Comparison of ENCODE assay signal across 1 cellular context in the genomic region with DNA sequence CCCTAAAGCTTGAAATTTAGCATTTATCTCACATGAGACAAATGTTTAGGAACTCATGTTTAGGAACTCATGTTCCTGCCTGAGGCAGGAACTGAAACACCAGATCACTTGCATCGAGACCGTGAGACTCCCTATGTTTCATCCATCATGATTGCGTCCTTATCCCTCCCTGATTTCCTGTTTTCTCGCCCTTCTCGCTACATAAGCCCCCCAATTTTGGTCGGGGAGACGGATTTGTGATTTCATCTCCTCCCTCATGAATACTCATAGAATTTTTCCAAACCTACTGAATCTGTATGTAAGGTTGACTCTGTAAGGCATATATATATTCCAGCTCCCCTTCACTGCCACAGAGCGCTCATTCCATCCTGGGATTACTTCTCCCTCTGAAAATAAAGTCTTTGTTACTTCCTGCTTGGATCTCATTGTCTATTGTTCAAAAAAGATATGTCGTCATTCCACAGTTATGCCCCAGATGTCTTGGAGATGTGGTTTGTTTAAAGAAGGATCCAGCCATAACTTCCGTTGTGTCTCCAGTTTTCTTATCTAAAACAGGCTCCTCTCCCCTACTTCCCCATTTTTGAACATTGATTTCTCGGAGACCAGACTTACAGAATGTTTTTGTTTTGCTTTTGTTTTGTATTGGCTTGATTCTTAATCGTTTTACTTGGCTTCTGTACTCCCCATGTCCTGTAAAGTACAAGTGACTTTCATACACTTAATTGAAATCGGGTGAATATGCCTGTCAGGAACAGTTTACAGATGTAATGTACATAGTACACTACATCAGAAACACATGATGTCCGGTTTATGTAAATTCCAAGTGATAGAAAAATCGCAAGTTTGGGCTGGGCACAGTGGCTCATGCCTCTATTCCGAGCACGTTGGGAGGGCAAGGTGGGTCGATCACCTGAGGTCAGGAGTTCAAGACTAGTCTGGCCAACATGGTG.
TF ChIP-seq lines count a peak whose summit lies in the region.

No MANE protein-coding gene starts in this region.

TF ChIP-seq in GM12878, 131 proteins besides CTCF, POLR2A, EP300 and RAD21 (continued from another document and continues in another):
- TF ChIP-seq, protein P1, sequence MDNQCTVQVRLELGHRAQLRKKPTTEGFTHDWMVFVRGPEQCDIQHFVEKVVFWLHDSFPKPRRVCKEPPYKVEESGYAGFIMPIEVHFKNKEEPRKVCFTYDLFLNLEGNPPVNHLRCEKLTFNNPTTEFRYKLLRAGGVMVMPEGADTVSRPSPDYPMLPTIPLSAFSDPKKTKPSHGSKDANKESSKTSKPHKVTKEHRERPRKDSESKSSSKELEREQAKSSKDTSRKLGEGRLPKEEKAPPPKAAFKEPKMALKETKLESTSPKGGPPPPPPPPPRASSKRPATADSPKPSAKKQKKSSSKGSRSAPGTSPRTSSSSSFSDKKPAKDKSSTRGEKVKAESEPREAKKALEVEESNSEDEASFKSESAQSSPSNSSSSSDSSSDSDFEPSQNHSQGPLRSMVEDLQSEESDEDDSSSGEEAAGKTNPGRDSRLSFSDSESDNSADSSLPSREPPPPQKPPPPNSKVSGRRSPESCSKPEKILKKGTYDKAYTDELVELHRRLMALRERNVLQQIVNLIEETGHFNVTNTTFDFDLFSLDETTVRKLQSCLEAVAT (IDR thresholded peaks at IDR 0.05), result peak; percentile 32; the same call in 1 of the 2 replicates
- TF ChIP-seq, protein P2, sequence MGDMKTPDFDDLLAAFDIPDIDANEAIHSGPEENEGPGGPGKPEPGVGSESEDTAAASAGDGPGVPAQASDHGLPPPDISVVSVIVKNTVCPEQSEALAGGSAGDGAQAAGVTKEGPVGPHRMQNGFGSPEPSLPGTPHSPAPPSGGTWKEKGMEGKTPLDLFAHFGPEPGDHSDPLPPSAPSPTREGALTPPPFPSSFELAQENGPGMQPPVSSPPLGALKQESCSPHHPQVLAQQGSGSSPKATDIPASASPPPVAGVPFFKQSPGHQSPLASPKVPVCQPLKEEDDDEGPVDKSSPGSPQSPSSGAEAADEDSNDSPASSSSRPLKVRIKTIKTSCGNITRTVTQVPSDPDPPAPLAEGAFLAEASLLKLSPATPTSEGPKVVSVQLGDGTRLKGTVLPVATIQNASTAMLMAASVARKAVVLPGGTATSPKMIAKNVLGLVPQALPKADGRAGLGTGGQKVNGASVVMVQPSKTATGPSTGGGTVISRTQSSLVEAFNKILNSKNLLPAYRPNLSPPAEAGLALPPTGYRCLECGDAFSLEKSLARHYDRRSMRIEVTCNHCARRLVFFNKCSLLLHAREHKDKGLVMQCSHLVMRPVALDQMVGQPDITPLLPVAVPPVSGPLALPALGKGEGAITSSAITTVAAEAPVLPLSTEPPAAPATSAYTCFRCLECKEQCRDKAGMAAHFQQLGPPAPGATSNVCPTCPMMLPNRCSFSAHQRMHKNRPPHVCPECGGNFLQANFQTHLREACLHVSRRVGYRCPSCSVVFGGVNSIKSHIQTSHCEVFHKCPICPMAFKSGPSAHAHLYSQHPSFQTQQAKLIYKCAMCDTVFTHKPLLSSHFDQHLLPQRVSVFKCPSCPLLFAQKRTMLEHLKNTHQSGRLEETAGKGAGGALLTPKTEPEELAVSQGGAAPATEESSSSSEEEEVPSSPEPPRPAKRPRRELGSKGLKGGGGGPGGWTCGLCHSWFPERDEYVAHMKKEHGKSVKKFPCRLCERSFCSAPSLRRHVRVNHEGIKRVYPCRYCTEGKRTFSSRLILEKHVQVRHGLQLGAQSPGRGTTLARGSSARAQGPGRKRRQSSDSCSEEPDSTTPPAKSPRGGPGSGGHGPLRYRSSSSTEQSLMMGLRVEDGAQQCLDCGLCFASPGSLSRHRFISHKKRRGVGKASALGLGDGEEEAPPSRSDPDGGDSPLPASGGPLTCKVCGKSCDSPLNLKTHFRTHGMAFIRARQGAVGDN (IDR thresholded peaks at IDR 0.05), result peak; percentile 49; the same call in 1 of the 2 replicates
- TF ChIP-seq, protein P3, sequence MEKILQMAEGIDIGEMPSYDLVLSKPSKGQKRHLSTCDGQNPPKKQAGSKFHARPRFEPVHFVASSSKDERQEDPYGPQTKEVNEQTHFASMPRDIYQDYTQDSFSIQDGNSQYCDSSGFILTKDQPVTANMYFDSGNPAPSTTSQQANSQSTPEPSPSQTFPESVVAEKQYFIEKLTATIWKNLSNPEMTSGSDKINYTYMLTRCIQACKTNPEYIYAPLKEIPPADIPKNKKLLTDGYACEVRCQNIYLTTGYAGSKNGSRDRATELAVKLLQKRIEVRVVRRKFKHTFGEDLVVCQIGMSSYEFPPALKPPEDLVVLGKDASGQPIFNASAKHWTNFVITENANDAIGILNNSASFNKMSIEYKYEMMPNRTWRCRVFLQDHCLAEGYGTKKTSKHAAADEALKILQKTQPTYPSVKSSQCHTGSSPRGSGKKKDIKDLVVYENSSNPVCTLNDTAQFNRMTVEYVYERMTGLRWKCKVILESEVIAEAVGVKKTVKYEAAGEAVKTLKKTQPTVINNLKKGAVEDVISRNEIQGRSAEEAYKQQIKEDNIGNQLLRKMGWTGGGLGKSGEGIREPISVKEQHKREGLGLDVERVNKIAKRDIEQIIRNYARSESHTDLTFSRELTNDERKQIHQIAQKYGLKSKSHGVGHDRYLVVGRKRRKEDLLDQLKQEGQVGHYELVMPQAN (conservative IDR thresholded peaks at IDR 0.05), result 0 out of 2 replicates have a peak, but pooled peaks have one; percentile 56
- TF ChIP-seq CREM (IDR thresholded peaks at IDR 0.05; ENCODE audit: low read depth), result no peak
- TF ChIP-seq SMAD1 (IDR thresholded peaks at IDR 0.05; ENCODE audit: low read depth, partially characterized antibody), result no peak
- TF ChIP-seq HDGF (IDR thresholded peaks at IDR 0.05), result no peak
- no peak for TF ChIP-seq ZNF622 (IDR thresholded peaks at IDR 0.05)
- no peak for TF ChIP-seq CHD2 (IDR thresholded peaks at IDR 0.05; ENCODE audit: borderline replicate concordance, low read depth, low read length)
- TF ChIP-seq, protein P4, sequence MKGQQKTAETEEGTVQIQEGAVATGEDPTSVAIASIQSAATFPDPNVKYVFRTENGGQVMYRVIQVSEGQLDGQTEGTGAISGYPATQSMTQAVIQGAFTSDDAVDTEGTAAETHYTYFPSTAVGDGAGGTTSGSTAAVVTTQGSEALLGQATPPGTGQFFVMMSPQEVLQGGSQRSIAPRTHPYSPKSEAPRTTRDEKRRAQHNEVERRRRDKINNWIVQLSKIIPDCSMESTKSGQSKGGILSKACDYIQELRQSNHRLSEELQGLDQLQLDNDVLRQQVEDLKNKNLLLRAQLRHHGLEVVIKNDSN (IDR thresholded peaks at IDR 0.05; ENCODE audit: borderline replicate concordance, extremely low read length, insufficient read depth, low read depth, low read length), result no peak
- TF ChIP-seq JUNB (IDR thresholded peaks at IDR 0.05), result no peak
- TF ChIP-seq RBBP5 (conservative IDR thresholded peaks at IDR 0.05), result no peak
- no peak for TF ChIP-seq EGR1 (IDR thresholded peaks at IDR 0.05; ENCODE audit: borderline replicate concordance in 1 of 2, low read depth in 2 of 2, low read length in 2 of 2)
- TF ChIP-seq WRNIP1 (IDR thresholded peaks at IDR 0.05; ENCODE audit: borderline replicate concordance, low read depth, low read length), result no peak
- TF ChIP-seq ETV6 (conservative IDR thresholded peaks at IDR 0.05 in 1 of 2, IDR thresholded peaks at IDR 0.05 in 1 of 2; ENCODE audit: borderline replicate concordance in 1 of 2, low read depth in 1 of 2), result no peak
- TF ChIP-seq KDM1A (IDR thresholded peaks at IDR 0.05; ENCODE audit: borderline replicate concordance), result no peak
- TF ChIP-seq RUNX3 (IDR thresholded peaks at IDR 0.05; ENCODE audit: low read length), result peak; percentile 55
- TF ChIP-seq TCF12 (IDR thresholded peaks at IDR 0.05; ENCODE audit: low read depth, low read length), result no peak
- no peak for TF ChIP-seq NRF1 (conservative IDR thresholded peaks at IDR 0.05; ENCODE audit: low read depth, low read length)
- no peak for TF ChIP-seq KLF5 (IDR thresholded peaks at IDR 0.05; ENCODE audit: partially characterized antibody)
- no peak for TF ChIP-seq YBX1 (IDR thresholded peaks at IDR 0.05)
- no peak for TF ChIP-seq SUZ12 (IDR thresholded peaks at IDR 0.05; ENCODE audit: unreplicated experiment)
- peak; percentile 51; the same call in 1 of the 2 replicates for TF ChIP-seq NBN (IDR thresholded peaks at IDR 0.05)
- no peak; the same call in 1 of the 2 replicates for TF ChIP-seq SMAD5 (IDR thresholded peaks at IDR 0.05; ENCODE audit: low read depth)
- TF ChIP-seq PML (IDR thresholded peaks at IDR 0.05; ENCODE audit: low read length), result no peak
- TF ChIP-seq CBX3 (IDR thresholded peaks at IDR 0.05; ENCODE audit: borderline replicate concordance, low read depth), result no peak
- TF ChIP-seq NFIC (IDR thresholded peaks at IDR 0.05; ENCODE audit: low read depth, low read length), result peak; percentile 49
- TF ChIP-seq, protein P5, sequence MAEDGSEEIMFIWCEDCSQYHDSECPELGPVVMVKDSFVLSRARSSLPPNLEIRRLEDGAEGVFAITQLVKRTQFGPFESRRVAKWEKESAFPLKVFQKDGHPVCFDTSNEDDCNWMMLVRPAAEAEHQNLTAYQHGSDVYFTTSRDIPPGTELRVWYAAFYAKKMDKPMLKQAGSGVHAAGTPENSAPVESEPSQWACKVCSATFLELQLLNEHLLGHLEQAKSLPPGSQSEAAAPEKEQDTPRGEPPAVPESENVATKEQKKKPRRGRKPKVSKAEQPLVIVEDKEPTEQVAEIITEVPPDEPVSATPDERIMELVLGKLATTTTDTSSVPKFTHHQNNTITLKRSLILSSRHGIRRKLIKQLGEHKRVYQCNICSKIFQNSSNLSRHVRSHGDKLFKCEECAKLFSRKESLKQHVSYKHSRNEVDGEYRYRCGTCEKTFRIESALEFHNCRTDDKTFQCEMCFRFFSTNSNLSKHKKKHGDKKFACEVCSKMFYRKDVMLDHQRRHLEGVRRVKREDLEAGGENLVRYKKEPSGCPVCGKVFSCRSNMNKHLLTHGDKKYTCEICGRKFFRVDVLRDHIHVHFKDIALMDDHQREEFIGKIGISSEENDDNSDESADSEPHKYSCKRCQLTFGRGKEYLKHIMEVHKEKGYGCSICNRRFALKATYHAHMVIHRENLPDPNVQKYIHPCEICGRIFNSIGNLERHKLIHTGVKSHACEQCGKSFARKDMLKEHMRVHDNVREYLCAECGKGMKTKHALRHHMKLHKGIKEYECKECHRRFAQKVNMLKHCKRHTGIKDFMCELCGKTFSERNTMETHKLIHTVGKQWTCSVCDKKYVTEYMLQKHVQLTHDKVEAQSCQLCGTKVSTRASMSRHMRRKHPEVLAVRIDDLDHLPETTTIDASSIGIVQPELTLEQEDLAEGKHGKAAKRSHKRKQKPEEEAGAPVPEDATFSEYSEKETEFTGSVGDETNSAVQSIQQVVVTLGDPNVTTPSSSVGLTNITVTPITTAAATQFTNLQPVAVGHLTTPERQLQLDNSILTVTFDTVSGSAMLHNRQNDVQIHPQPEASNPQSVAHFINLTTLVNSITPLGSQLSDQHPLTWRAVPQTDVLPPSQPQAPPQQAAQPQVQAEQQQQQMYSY (CRISPR knock-in tag; IDR thresholded peaks at IDR 0.05), result no peak
- TF ChIP-seq BRCA1 (IDR thresholded peaks at IDR 0.05; ENCODE audit: low read depth, low read length), result no peak
- no peak for TF ChIP-seq ZBED1 (IDR thresholded peaks at IDR 0.05; ENCODE audit: borderline replicate concordance)
- TF ChIP-seq NFYA (IDR thresholded peaks at IDR 0.05; ENCODE audit: borderline replicate concordance, low read depth, low read length), result no peak
- no peak for TF ChIP-seq SP1 (IDR thresholded peaks at IDR 0.05; ENCODE audit: low read depth, low read length)
- no peak; the same call in 1 of the 2 replicates for TF ChIP-seq POLR2AphosphoS2 (IDR thresholded peaks at IDR 0.05; ENCODE audit: low read depth, low read length)
- TF ChIP-seq ZNF207 (IDR thresholded peaks at IDR 0.05; ENCODE audit: borderline replicate concordance), result 0 out of 2 replicates have a peak, but pooled peaks have one; percentile 26
- TF ChIP-seq GATAD2B (conservative IDR thresholded peaks at IDR 0.05; ENCODE audit: low read depth), result 0 out of 2 replicates have a peak, but pooled peaks have one; percentile 16
- TF ChIP-seq BMI1 (IDR thresholded peaks at IDR 0.05; ENCODE audit: borderline replicate concordance), result no peak; the same call in 1 of the 2 replicates
- TF ChIP-seq, protein P6, sequence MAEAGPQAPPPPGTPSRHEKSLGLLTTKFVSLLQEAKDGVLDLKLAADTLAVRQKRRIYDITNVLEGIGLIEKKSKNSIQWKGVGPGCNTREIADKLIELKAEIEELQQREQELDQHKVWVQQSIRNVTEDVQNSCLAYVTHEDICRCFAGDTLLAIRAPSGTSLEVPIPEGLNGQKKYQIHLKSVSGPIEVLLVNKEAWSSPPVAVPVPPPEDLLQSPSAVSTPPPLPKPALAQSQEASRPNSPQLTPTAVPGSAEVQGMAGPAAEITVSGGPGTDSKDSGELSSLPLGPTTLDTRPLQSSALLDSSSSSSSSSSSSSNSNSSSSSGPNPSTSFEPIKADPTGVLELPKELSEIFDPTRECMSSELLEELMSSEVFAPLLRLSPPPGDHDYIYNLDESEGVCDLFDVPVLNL (IDR thresholded peaks at IDR 0.05; ENCODE audit: low read depth, low read length), result no peak
- TF ChIP-seq SMARCA5 (IDR thresholded peaks at IDR 0.05), result no peak
- TF ChIP-seq PAX5 (IDR thresholded peaks at IDR 0.05; ENCODE audit: borderline replicate concordance, low read depth, low read length), result no peak
- TF ChIP-seq, protein P7, sequence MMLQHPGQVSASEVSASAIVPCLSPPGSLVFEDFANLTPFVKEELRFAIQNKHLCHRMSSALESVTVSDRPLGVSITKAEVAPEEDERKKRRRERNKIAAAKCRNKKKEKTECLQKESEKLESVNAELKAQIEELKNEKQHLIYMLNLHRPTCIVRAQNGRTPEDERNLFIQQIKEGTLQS (IDR thresholded peaks at IDR 0.05; ENCODE audit: borderline replicate concordance, extremely low read depth, low read depth, low read length), result no peak
- no peak for TF ChIP-seq SUPT20H (IDR thresholded peaks at IDR 0.05; ENCODE audit: borderline replicate concordance, control insufficient read depth, low read depth, low read length)
- no peak for TF ChIP-seq CBX5 (IDR thresholded peaks at IDR 0.05; ENCODE audit: low read depth)
- TF ChIP-seq YY1 (IDR thresholded peaks at IDR 0.05; ENCODE audit: low read depth, low read length), result no peak
- TF ChIP-seq TARDBP (IDR thresholded peaks at IDR 0.05; ENCODE audit: borderline replicate concordance), result no peak; the same call in 1 of the 2 replicates
- TF ChIP-seq ZSCAN29 (IDR thresholded peaks at IDR 0.05), result no peak
- peak; percentile 59 for TF ChIP-seq MXI1 (IDR thresholded peaks at IDR 0.05; ENCODE audit: low read depth, low read length)
- TF ChIP-seq RCOR1 (conservative IDR thresholded peaks at IDR 0.05; ENCODE audit: low read depth, low read length), result no peak
- TF ChIP-seq ESRRA (IDR thresholded peaks at IDR 0.05; ENCODE audit: low read length), result no peak
- TF ChIP-seq HDAC6 (IDR thresholded peaks at IDR 0.05; ENCODE audit: unreplicated experiment), result no peak
- TF ChIP-seq NR2F1 (conservative IDR thresholded peaks at IDR 0.05), result no peak
- peak; percentile 81 for TF ChIP-seq ATF7 (IDR thresholded peaks at IDR 0.05; ENCODE audit: low read depth)
- no peak for TF ChIP-seq MYC (IDR thresholded peaks at IDR 0.05; ENCODE audit: insufficient read depth, insufficient read length, insufficient replicate concordance, low read length, severe bottlenecking)
- TF ChIP-seq TCF3 (IDR thresholded peaks at IDR 0.05; ENCODE audit: borderline replicate concordance, insufficient read depth, low read depth, low read length), result no peak
- no peak; the same call in 1 of the 2 replicates for TF ChIP-seq RAD51 (IDR thresholded peaks at IDR 0.05)
- TF ChIP-seq CHD4 (IDR thresholded peaks at IDR 0.05), result no peak
- no peak for TF ChIP-seq SREBF2 (IDR thresholded peaks at IDR 0.05; ENCODE audit: low read length)
- TF ChIP-seq POLR2AphosphoS5 (IDR thresholded peaks at IDR 0.05; ENCODE audit: low read length), result 0 out of 2 replicates have a peak, but pooled peaks have one; percentile 42
- TF ChIP-seq KAT2A (conservative IDR thresholded peaks at IDR 0.05; ENCODE audit: control insufficient read depth, low read depth, low read length), result no peak
